Comparison of ENCODE assay signal across 8 cellular contexts in genomic region chr7:134943785-134944400, GRCh38. TPM values are rescaled to one million over a fixed set of nuclear protein-coding genes. Genes with fewer than 3 reads are reported as not detected.
DNase-seq lines count a peak whose midpoint lies in the region; ATAC-seq and TF ChIP-seq lines count a peak whose summit lies in the region.

No MANE protein-coding gene starts in this region.

- TF ChIP-seq CTCF in suprapubic skin (IDR thresholded peaks at IDR 0.05): peak in 1 of 2 donors; percentile 19

- H3K27ac Mint-ChIP-seq in memory B cell: no peak overlapping the region

- H3K4me3 Mint-ChIP-seq in memory B cell: no peak overlapping the region

- no peak overlapping the region for H3K4me3 ChIP-seq in suprapubic skin

- intact Hi-C loops in sciatic nerve (cut with DNase I): no loop called here

- H3K36me3 ChIP-seq in suprapubic skin: peaks cover 18% of the 10 kb centered on the region

- WGBS in suprapubic skin: 42% methylated on average over 3 of the region's 3 CpGs

- H3K9me3 ChIP-seq in suprapubic skin: no peaks in the 10 kb centered on the region

- no peaks in the 10 kb centered on the region for H3K9me3 Mint-ChIP-seq in memory B cell

- peaks cover 3% of the 10 kb centered on the region for H3K4me1 Mint-ChIP-seq in memory B cell

- no peak overlapping the region for H3K27ac ChIP-seq in suprapubic skin

- in situ Hi-C loops in ACHN (cut with HindIII; ENCODE audit: low pct_ligation_motif_present, low pct_unique_long_range_greater_than_20kb, low sequenced_read_pairs): no loop called here

- H3K36me3 Mint-ChIP-seq in memory B cell: no peaks in the 10 kb centered on the region

- DNase-seq in ACHN (peak; percentile 50), SW480 (ENCODE audit: low spot score) (peak; percentile 39), memory B cell (ENCODE audit: low spot score in 2 of 2) (peak in 1 of 2 donors; percentile 6), sciatic nerve (ENCODE audit: low spot score) (no peak), suprapubic skin (ENCODE audit: low spot score in 2 of 2) (no peak)

- no peaks in the 10 kb centered on the region for H3K27me3 ChIP-seq in suprapubic skin

- TF ChIP-seq EP300 in suprapubic skin (IDR thresholded peaks at IDR 0.05): no peak

- peaks cover 7% of the 10 kb centered on the region for H3K27me3 Mint-ChIP-seq in memory B cell

- ATAC-seq in GM18868 (IDR thresholded peaks at IDR 0.05; ENCODE audit: unreplicated experiment): peak; percentile 94
- peak; percentile 81 for ATAC-seq in HG03460 (IDR thresholded peaks at IDR 0.05; ENCODE audit: unreplicated experiment)
- ATAC-seq in memory B cell (ENCODE audit: low read depth): peak; percentile 77
- ATAC-seq in sciatic nerve: no peak
- ATAC-seq in HG02970 (IDR thresholded peaks at IDR 0.05; ENCODE audit: low FRiP score, unreplicated experiment): no peak

- peaks cover 2% of the 10 kb centered on the region for H3K4me1 ChIP-seq in suprapubic skin

- no peak for TF ChIP-seq POLR2A in suprapubic skin (IDR thresholded peaks at IDR 0.05)

RNA-seq across cellular contexts. Expression of gene AGBL3, which starts 42.4 kb away (rescaled TPM):
- total RNA-seq in sciatic nerve (5.3 TPM), suprapubic skin (1 to 10 TPM in 1 of 4 donors, under 1 TPM in 2, not detected in 1; 0.49 to 2.4 (median 0.94) TPM)

Comparison
In these comparisons a context has a peak if more than half of its experiments do, and no peak if none do; other contexts are left out.
1. DNase-seq: peak in ACHN (single experiment) and SW480 (single experiment); none in sciatic nerve (single experiment) and suprapubic skin (0 of 2).
2. ATAC-seq: peak in GM18868 (single experiment), HG03460 (single experiment) and memory B cell (single experiment); none in sciatic nerve (single experiment) and HG02970 (single experiment).